In genomic region chr13:48909088-48909389, GRCh38 we compare ENCODE assay signal across 25 cellular contexts.
A peak's percentile ranks its signal among the peaks of the same experiment; 100 is the strongest.
DNase-seq lines count a peak whose midpoint lies in the region; ATAC-seq, FAIRE-seq and TF ChIP-seq lines count a peak whose summit lies in the region.
"Had no signal": no experiment of that assay in that cellular context is flagged by ENCODE, and none has a peak within 500 bp of the region (broad histone marks: within the 10 kb centered on the region; RNA-seq: fewer than 3 reads in every experiment).

No MANE protein-coding gene starts in this region.

- CTCF ChIA-PET in HepG2 (lab: Yijun Ruan, JAX; ENCODE audit: low intra/inter-chr PET ratio, low total read pairs) = no interaction called here

- H3K79me2 ChIP-seq in HepG2 (ENCODE audit: insufficient read depth, low read length) (no peaks in the 10 kb centered on the region), neural progenitor cell (ENCODE audit: low read depth) (no peaks in the 10 kb centered on the region)

- TF ChIP-seq EP300 in HepG2 (IDR thresholded peaks at IDR 0.05; ENCODE audit: low read depth in 2 of 2, low read length in 2 of 2) (no peak), HepG2 (CRISPR knock-in tag; IDR thresholded peaks at IDR 0.05; ENCODE audit: borderline replicate concordance) (no peak)

- H3K4me1 Mint-ChIP-seq in neural progenitor cell = peaks cover 15% of the 10 kb centered on the region
- H3K4me1 Mint-ChIP-seq: T-cell had no signal

- no peak overlapping the region for H3K27ac Mint-ChIP-seq in neural progenitor cell
- H3K27ac Mint-ChIP-seq: activated CD4-positive, alpha-beta memory T cell treated with anti-CD3 and anti-CD28 coated beads for 36 hours; activated naive CD4-positive, alpha-beta T cell treated with anti-CD3 and anti-CD28 coated beads, Interleukin-2, amount 50 U/mL, for 72 hours; activated T-helper 2 cell treated with anti-CD3 and anti-CD28 coated beads, Interferon-gamma antibody, Interleukin-2, Interleukin-4, amounts not matched to agents 10 μg/mL and 5 μg/mL and 100 μg/mL, durations not matched to agents 14 hours and 24 hours and 36 hours; progenitor cell of endocrine pancreas; T-cell had no signal

- ATAC-seq in right lobe of liver = peak; percentile 74 to 88 (median 76)
- no peak for ATAC-seq in HepG2
- ATAC-seq in HG03039 (IDR thresholded peaks at IDR 0.05; ENCODE audit: unreplicated experiment) = no peak
- ATAC-seq in HG02970 (IDR thresholded peaks at IDR 0.05; ENCODE audit: low FRiP score, unreplicated experiment) = no peak
- ATAC-seq: activated CD4-positive, CD25-positive, alpha-beta regulatory T cell treated with anti-CD3 and anti-CD28 coated beads, Interleukin-2, amount 50 U/mL, for 24 hours; activated naive CD4-positive, alpha-beta T cell treated with anti-CD3 and anti-CD28 coated beads, Interleukin-2, amount 50 U/mL, for 72 hours; T-cell had no signal

- TF ChIP-seq CTCF in right lobe of liver (IDR thresholded peaks at IDR 0.05) (no peak), HepG2 (CRISPR knock-in tag; IDR thresholded peaks at IDR 0.05) (no peak), neural progenitor cell (IDR thresholded peaks at IDR 0.05) (no peak), GM20000 (IDR thresholded peaks at IDR 0.05; ENCODE audit: extremely low read depth, missing control alignments) (no peak)

- TF ChIP-seq RAD21 in HepG2 (CRISPR knock-in tag; IDR thresholded peaks at IDR 0.05) = no peak

- no peak overlapping the region for H3K4me2 ChIP-seq in HepG2 (ENCODE audit: low read depth, low read length)
- H3K4me2 ChIP-seq in neural progenitor cell = no peak overlapping the region
- H3K4me2 ChIP-seq: BLaER1 had no signal

- BruUV-seq in HepG2 (replicated peaks; lab: Mats Ljungman, UMichigan) = no TSS peak

- H2AFZ ChIP-seq in HepG2 (ENCODE audit: low read length) = no peak overlapping the region
- peak overlapping the region; percentile 6 for H2AFZ ChIP-seq in neural progenitor cell (replicated peaks)

- DNase-seq in right lobe of liver (peak; percentile 66 to 76 (median 71)), HepG2 (ENCODE audit: low spot score) (no peak), cerebellar cortex (ENCODE audit: low spot score) (peak; percentile 0), neural progenitor cell (ENCODE audit: low spot score) (no peak), CD1c-positive myeloid dendritic cell (ENCODE audit: extremely low spot score) (no peak), GM20000 (ENCODE audit: low spot score) (no peak)
- DNase-seq: activated CD4-positive, alpha-beta memory T cell treated with anti-CD3 and anti-CD28 coated beads for 36 hours; NCI-H1105; NCI-H2029 treated with DMSO at 0.1 percent for 48 hours; NCI-H446; OCI-M1; SIG-M5; substantia nigra; T-cell had no signal

- H3K4me3 ChIP-seq in right lobe of liver (no peak overlapping the region), HepG2 (replicated peaks in 1 of 3; ENCODE audit: insufficient read depth in 1 of 3, low read depth in 2 of 3, low read length in 3 of 3) (no peak overlapping the region), neural progenitor cell (no peak overlapping the region)
- H3K4me3 ChIP-seq: BLaER1, heart left ventricle, skin epidermis had no signal

- H3K27me3 ChIP-seq in right lobe of liver (no peaks in the 10 kb centered on the region), HepG2 (ENCODE audit: control insufficient read depth in 1 of 2, insufficient read depth in 2 of 2, low read length in 2 of 2) (no peaks in the 10 kb centered on the region; a peak in 2 of 5 replicates), neural progenitor cell (no peaks in the 10 kb centered on the region)
- H3K27me3 ChIP-seq: BLaER1, heart left ventricle had no signal

- no peak overlapping the region for H3K27ac ChIP-seq in right lobe of liver
- H3K27ac ChIP-seq in HepG2 (ENCODE audit: extremely low read length, insufficient read depth, low read length) = no peak overlapping the region
- H3K27ac ChIP-seq in neural progenitor cell = no peak overlapping the region
- H3K27ac ChIP-seq: BLaER1, heart left ventricle had no signal

- no peaks in the 10 kb centered on the region for H3K9me3 Mint-ChIP-seq in neural progenitor cell
- H3K9me3 Mint-ChIP-seq: activated CD4-positive, alpha-beta memory T cell treated with anti-CD3 and anti-CD28 coated beads for 36 hours; neural crest cell; T-cell had no signal

- no peaks in the 10 kb centered on the region for H3K36me3 Mint-ChIP-seq in neural progenitor cell
- H3K36me3 Mint-ChIP-seq: activated CD4-positive, alpha-beta memory T cell treated with anti-CD3 and anti-CD28 coated beads for 36 hours; activated naive CD4-positive, alpha-beta T cell treated with anti-CD3 and anti-CD28 coated beads, Interleukin-2, amount 50 U/mL, for 72 hours; T-cell had no signal

- H3K9ac ChIP-seq in HepG2 (ENCODE audit: insufficient read depth, low read depth, low read length) = no peak overlapping the region
- H3K9ac ChIP-seq in neural progenitor cell = no peak overlapping the region
- H3K9ac ChIP-seq: BLaER1 had no signal

- H4K20me1 ChIP-seq in HepG2 (ENCODE audit: insufficient read depth, low read length) = no peaks in the 10 kb centered on the region
- H4K20me1 ChIP-seq in neural progenitor cell (ENCODE audit: low read depth) = no peaks in the 10 kb centered on the region
- H4K20me1 ChIP-seq: BLaER1 had no signal

- no peaks in the 10 kb centered on the region for H3K4me1 ChIP-seq in right lobe of liver
- no peaks in the 10 kb centered on the region for H3K4me1 ChIP-seq in HepG2 (ENCODE audit: insufficient read depth, low read length)
- no peaks in the 10 kb centered on the region for H3K4me1 ChIP-seq in neural progenitor cell
- H3K4me1 ChIP-seq: BLaER1 had no signal

- H3K4me3 Mint-ChIP-seq in neural progenitor cell = no peak overlapping the region
- H3K4me3 Mint-ChIP-seq: activated CD4-positive, alpha-beta memory T cell treated with anti-CD3 and anti-CD28 coated beads for 36 hours; neural crest cell; T-cell had no signal

- POLR2A ChIA-PET in HepG2 (lab: Yijun Ruan, JAX) = no interaction called here

- in situ Hi-C loops in HepG2 (cut with HindIII; ENCODE audit: extremely low pct_ligation_motif_present, low pct_unique_long_range_greater_than_20kb) = no loop called here

- TF ChIP-seq POLR2A in right lobe of liver (IDR thresholded peaks at IDR 0.05) (no peak), HepG2 (IDR thresholded peaks at IDR 0.05; ENCODE audit: insufficient read depth in 1 of 2, low read depth in 2 of 2, low read length in 2 of 2) (no peak)

- H3K27me3 Mint-ChIP-seq in neural progenitor cell (ENCODE audit: insufficient read depth, low read depth) = peaks cover 3% of the 10 kb centered on the region
- H3K27me3 Mint-ChIP-seq: progenitor cell of endocrine pancreas had no signal

- intact Hi-C loops in right lobe of liver (cut with DNase I) = no loop called here
- intact Hi-C loops in HepG2 (cut with micrococcal nuclease; ENCODE audit: unreplicated experiment) = no loop called here

- H3F3A ChIP-seq in neural progenitor cell (ENCODE audit: low read depth) = no peaks in the 10 kb centered on the region

- WGBS in right lobe of liver (ENCODE audit: insufficient coverage, low coverage, low lambda C conversion rate, missing lambda C conversion rate) = 27% methylated on average over 2 of the region's 2 CpGs
- WGBS in HepG2 (ENCODE audit: low lambda C conversion rate) = 48% methylated on average over 2 of the region's 2 CpGs

- no peaks in the 10 kb centered on the region for H3K9me3 ChIP-seq in right lobe of liver
- H3K9me3 ChIP-seq in HepG2 (ENCODE audit: low read length) = no peaks in the 10 kb centered on the region
- H3K9me3 ChIP-seq in neural progenitor cell (ENCODE audit: low read depth) = no peaks in the 10 kb centered on the region
- H3K9me3 ChIP-seq: BLaER1, heart left ventricle had no signal

- H3K36me3 ChIP-seq in right lobe of liver (no peaks in the 10 kb centered on the region), HepG2 (replicated peaks in 1 of 2; ENCODE audit: control insufficient read depth in 1 of 2, insufficient read depth in 2 of 2, low read length in 2 of 2) (no peaks in the 10 kb centered on the region), neural progenitor cell (no peaks in the 10 kb centered on the region)
- H3K36me3 ChIP-seq: BLaER1, heart left ventricle had no signal

- no peak for FAIRE-seq in HepG2 (lab: Jason Lieb, UNC)
- FAIRE-seq: urothelium cell line had no signal

TF ChIP-seq in HepG2, 621 proteins besides CTCF, POLR2A, EP300 and RAD21 (continues in another document):
- TF ChIP-seq JUND (CRISPR knock-in tag; IDR thresholded peaks at IDR 0.05) = no peak
- TF ChIP-seq, protein P1, sequence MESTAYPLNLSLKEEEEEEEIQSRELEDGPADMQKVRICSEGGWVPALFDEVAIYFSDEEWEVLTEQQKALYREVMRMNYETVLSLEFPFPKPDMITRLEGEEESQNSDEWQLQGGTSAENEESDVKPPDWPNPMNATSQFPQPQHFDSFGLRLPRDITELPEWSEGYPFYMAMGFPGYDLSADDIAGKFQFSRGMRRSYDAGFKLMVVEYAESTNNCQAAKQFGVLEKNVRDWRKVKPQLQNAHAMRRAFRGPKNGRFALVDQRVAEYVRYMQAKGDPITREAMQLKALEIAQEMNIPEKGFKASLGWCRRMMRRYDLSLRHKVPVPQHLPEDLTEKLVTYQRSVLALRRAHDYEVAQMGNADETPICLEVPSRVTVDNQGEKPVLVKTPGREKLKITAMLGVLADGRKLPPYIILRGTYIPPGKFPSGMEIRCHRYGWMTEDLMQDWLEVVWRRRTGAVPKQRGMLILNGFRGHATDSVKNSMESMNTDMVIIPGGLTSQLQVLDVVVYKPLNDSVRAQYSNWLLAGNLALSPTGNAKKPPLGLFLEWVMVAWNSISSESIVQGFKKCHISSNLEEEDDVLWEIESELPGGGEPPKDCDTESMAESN (CRISPR knock-in tag; conservative IDR thresholded peaks at IDR 0.05) = no peak

Comparison
In these comparisons a context has a peak if more than half of its experiments do, and no peak if none do; other contexts are left out.
1. ATAC-seq: peak in right lobe of liver (4 of 4); none in HepG2 (single experiment), HG03039 (single experiment) and HG02970 (single experiment).
2. DNase-seq: peak in right lobe of liver (3 of 3) and cerebellar cortex (single experiment); none in HepG2 (single experiment), neural progenitor cell (single experiment), CD1c-positive myeloid dendritic cell (single experiment) and GM20000 (single experiment).